8 cellular contexts compared by ENCODE assay signal in the genomic region with DNA sequence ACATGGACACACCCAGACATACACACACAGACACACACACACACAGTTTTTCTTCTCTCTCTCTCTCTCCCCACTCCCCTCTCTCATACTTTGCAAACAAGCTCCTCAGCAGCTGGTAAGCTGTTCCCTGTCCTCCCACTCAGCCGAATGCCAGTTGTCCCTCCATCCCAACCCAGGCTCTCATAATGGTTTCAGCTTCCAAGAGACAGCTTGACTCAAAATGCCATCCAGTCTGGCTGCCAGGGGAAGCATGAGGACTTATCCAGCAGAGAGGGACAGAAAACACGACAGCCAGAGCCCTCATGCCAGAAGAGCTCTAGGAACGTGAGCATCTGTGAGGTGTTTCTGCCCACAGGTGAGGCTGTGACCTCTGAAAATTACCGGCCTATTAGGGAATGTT.
"Had no signal": no experiment of that assay in that cellular context is flagged by ENCODE, and none has a peak within 500 bp of the region (broad histone marks: within the 10 kb centered on the region; RNA-seq: fewer than 3 reads in every experiment).

No MANE protein-coding gene starts in this region.

- H3K27ac Mint-ChIP-seq: GM23338, H9, HFFc6 had no signal

- H3K4me3 Mint-ChIP-seq: GM23338, H9, HFFc6 had no signal

- H3K9me3 Mint-ChIP-seq: GM23338, HFFc6 had no signal

- ATAC-seq: GM23338, HCT116 had no signal

- DNase-seq: GM23248, GOT3, H7, H9, HCEC 1CT, HFFc6 had no signal
